9 cellular contexts compared by ENCODE assay signal in the genomic region with DNA sequence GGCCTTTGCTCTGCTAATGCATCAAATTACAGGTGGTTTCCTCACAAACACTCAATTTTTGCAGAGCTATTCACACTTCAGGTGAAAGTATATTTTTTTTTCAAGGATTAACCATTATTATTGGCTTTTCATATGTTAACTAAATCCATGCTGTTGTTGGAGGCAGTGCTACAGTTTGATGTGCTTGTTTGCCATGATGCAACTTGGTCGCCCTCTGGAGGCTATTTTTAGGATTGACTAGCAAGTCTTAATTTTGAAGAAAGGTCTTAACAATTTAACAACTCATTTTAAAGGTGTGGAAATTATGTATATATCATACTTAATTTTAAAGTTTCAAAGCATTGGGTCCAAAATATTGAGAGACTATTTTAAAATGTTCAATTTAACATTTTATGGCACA.
DNase-seq lines count a peak whose midpoint lies in the region; ATAC-seq and TF ChIP-seq lines count a peak whose summit lies in the region.
"Had no signal": no experiment of that assay in that cellular context is flagged by ENCODE, and none has a peak within 500 bp of the region (broad histone marks: within the 10 kb centered on the region; RNA-seq: fewer than 3 reads in every experiment).

No MANE protein-coding gene starts in this region.

- H3K9me3 Mint-ChIP-seq in activated CD4-positive, alpha-beta T cell treated with anti-CD3 and anti-CD28 coated beads, Interleukin-2, amount 10 ng/mL, durations not matched to agents 7 days and 5 days = no peaks in the 10 kb centered on the region

- H3K4me1 ChIP-seq in Karpas-422 (ENCODE audit: low read length) (no peaks in the 10 kb centered on the region), upper lobe of right lung (no peaks in the 10 kb centered on the region)

- CTCF ChIA-PET in activated CD4-positive, alpha-beta T cell treated with anti-CD3 and anti-CD28 coated beads, Interleukin-2, amount 10 ng/mL, durations not matched to agents 7 days and 5 days (lab: Charles Lee) = no interaction called here

- peak; percentile 50 for TF ChIP-seq CTCF in upper lobe of right lung (IDR thresholded peaks at IDR 0.05)

- no peaks in the 10 kb centered on the region for H3K9me2 ChIP-seq in Karpas-422 (replicated peaks; ENCODE audit: insufficient read depth, low read length)

- H3K36me3 ChIP-seq in Karpas-422 (ENCODE audit: insufficient read depth, low read length) (no peaks in the 10 kb centered on the region), upper lobe of right lung (no peaks in the 10 kb centered on the region)

- H3K27me3 Mint-ChIP-seq in activated CD4-positive, alpha-beta T cell treated with anti-CD3 and anti-CD28 coated beads, Interleukin-2, amount 10 ng/mL, durations not matched to agents 7 days and 5 days = no peaks in the 10 kb centered on the region

- no peaks in the 10 kb centered on the region for H3K4me1 Mint-ChIP-seq in activated CD4-positive, alpha-beta T cell treated with anti-CD3 and anti-CD28 coated beads, Interleukin-2, amount 10 ng/mL, durations not matched to agents 7 days and 5 days

- POLR2A ChIA-PET in activated CD4-positive, alpha-beta T cell treated with anti-CD3 and anti-CD28 coated beads, Interleukin-2, amount 10 ng/mL, durations not matched to agents 7 days and 5 days (lab: Charles Lee) = no interaction called here

- no peaks in the 10 kb centered on the region for H3K79me2 ChIP-seq in Karpas-422 (ENCODE audit: low read length)

- no peak overlapping the region for H3K4me2 ChIP-seq in Karpas-422 (ENCODE audit: low read depth, low read length, poor library complexity, severe bottlenecking)

- no peak overlapping the region for H3K4me3 Mint-ChIP-seq in activated CD4-positive, alpha-beta T cell treated with anti-CD3 and anti-CD28 coated beads, Interleukin-2, amount 10 ng/mL, durations not matched to agents 7 days and 5 days

- intact Hi-C loops in upper lobe of right lung (cut with DNase I) = no loop called here
- intact Hi-C loops in sciatic nerve (cut with DNase I) = no loop called here

- H3K36me3 Mint-ChIP-seq in activated CD4-positive, alpha-beta T cell treated with anti-CD3 and anti-CD28 coated beads, Interleukin-2, amount 10 ng/mL, durations not matched to agents 7 days and 5 days (ENCODE audit: low read depth) = no peaks in the 10 kb centered on the region

- DNase-seq in stimulated activated CD4-positive, alpha-beta T cell treated with anti-CD3 and anti-CD28 coated beads, Interleukin-1b, Interleukin-23, amount 100 ng/mL, for 48 hours = peak; percentile 1
- no peak for DNase-seq in stimulated activated CD4-positive, alpha-beta T cell treated with anti-CD3 and anti-CD28 coated beads, Interleukin-12 subunit alpha, Interleukin-12 subunit beta, amount 100 ng/mL, for 4 hours
- DNase-seq in Karpas-422 (peak; percentile 74), inferior parietal cortex (ENCODE audit: extremely low spot score) (peak; percentile 46), upper lobe of right lung (no peak), sciatic nerve (ENCODE audit: low spot score) (no peak)
- DNase-seq in activated CD4-positive, alpha-beta T cell treated with anti-CD3 and anti-CD28 coated beads, Interleukin-2, amount 10 ng/mL, durations not matched to agents 7 days and 5 days = peak; percentile 12

- peaks cover 3% of the 10 kb centered on the region; the same call in 1 of the 2 replicates for H3K9me3 ChIP-seq in Karpas-422 (ENCODE audit: low read length)
- H3K9me3 ChIP-seq in upper lobe of right lung = no peaks in the 10 kb centered on the region

- H3K4me3 ChIP-seq in Karpas-422 (ENCODE audit: low read length) = no peak overlapping the region
- no peak overlapping the region for H3K4me3 ChIP-seq in upper lobe of right lung

- H3K27me3 ChIP-seq in Karpas-422 (ENCODE audit: low read length) = no peaks in the 10 kb centered on the region
- H3K27me3 ChIP-seq in upper lobe of right lung = no peaks in the 10 kb centered on the region

- ATAC-seq in upper lobe of right lung = no peak
- no peak for ATAC-seq in sciatic nerve
- no peak for ATAC-seq in GM18505 (IDR thresholded peaks at IDR 0.05; ENCODE audit: unreplicated experiment)

- no peaks in the 10 kb centered on the region for H4K20me1 ChIP-seq in Karpas-422 (ENCODE audit: insufficient read depth, low read depth, low read length)

- H3K27ac ChIP-seq in Karpas-422 (ENCODE audit: low read length) (no peak overlapping the region), upper lobe of right lung (no peak overlapping the region)
- H3K27ac ChIP-seq: epithelial cell of prostate had no signal

- H3K27ac Mint-ChIP-seq in activated CD4-positive, alpha-beta T cell treated with anti-CD3 and anti-CD28 coated beads, Interleukin-2, amount 10 ng/mL, durations not matched to agents 7 days and 5 days = no peak overlapping the region

- no peak overlapping the region for H3K9ac ChIP-seq in Karpas-422 (ENCODE audit: low read length)

- no peak for TF ChIP-seq POLR2A in GM18505 (IDR thresholded peaks at IDR 0.05; ENCODE audit: borderline replicate concordance, extremely low read depth, insufficient read depth, insufficient read length)

- H2AFZ ChIP-seq in Karpas-422 (ENCODE audit: low read length) = no peak overlapping the region

Comparison
In these comparisons a context has a peak if more than half of its experiments do, and no peak if none do; other contexts are left out.
1. DNase-seq: peak in stimulated activated CD4-positive, alpha-beta T cell treated with anti-CD3 and anti-CD28 coated beads, Interleukin-1b, Interleukin-23, amount 100 ng/mL, for 48 hours (single experiment), Karpas-422 (single experiment), activated CD4-positive, alpha-beta T cell treated with anti-CD3 and anti-CD28 coated beads, Interleukin-2, amount 10 ng/mL, durations not matched to agents 7 days and 5 days (single experiment) and inferior parietal cortex (single experiment); none in stimulated activated CD4-positive, alpha-beta T cell treated with anti-CD3 and anti-CD28 coated beads, Interleukin-12 subunit alpha, Interleukin-12 subunit beta, amount 100 ng/mL, for 4 hours (single experiment), upper lobe of right lung (single experiment) and sciatic nerve (single experiment).